30 cellular contexts compared by ENCODE assay signal in the genomic region with DNA sequence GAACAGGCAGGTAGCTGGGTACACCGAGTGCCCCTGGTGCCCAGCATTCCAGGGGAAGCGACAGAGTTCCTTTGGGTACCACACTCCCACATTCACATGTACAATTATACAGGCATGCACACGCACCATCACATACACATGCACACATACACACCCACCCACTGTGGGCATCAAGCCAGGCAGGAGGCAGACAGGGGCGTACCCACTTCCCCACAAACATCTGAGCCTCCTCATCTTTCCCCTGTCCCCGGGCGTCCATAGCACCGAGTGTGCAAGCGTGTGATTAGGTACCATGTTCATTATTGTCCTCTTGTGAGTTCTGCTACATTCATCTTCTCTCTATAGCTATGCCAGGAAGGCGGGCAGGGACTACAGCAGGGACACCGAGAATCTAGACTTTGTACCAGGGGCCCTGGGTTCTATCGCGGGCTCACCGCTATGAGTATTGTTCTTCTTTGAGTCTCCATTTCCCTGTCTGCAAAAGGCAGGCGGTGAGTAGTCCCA. TPM values are rescaled to one million over a fixed set of nuclear protein-coding genes. Genes with fewer than 3 reads are reported as not detected.
DNase-seq lines count a peak whose midpoint lies in the region; ATAC-seq, FAIRE-seq and TF ChIP-seq lines count a peak whose summit lies in the region.
"Had no signal": no experiment of that assay in that cellular context is flagged by ENCODE, and none has a peak within 500 bp of the region (broad histone marks: within the 10 kb centered on the region; RNA-seq: fewer than 3 reads in every experiment).

No MANE protein-coding gene starts in this region.

- no peak for TF ChIP-seq EP300 in H1 (IDR thresholded peaks at IDR 0.05; ENCODE audit: borderline replicate concordance in 1 of 2, low read depth in 2 of 2, low read length in 2 of 2)

- no peak overlapping the region for H3K4me2 ChIP-seq in H1 (ENCODE audit: insufficient read depth in 1 of 2, low read depth in 2 of 2, low read length in 2 of 2)
- H3K4me2 ChIP-seq: PC-9 had no signal

- no peak for DNase-seq in CD4-positive, CD25-positive, alpha-beta regulatory T cell
- DNase-seq in H7 (peak; percentile 14), H1 (ENCODE audit: low read depth in 1 of 2, low spot score in 2 of 2) (no peak), islet precursor cell (no peak)
- no peak for DNase-seq in naive thymus-derived CD8-positive, alpha-beta T cell
- DNase-seq in stimulated activated CD4-positive, alpha-beta T cell treated with anti-CD3 and anti-CD28 coated beads, Interleukin-4, amount 100 ng/mL, for 1 hour = no peak
- DNase-seq: activated CD4-positive, alpha-beta T cell treated with anti-CD3 and anti-CD28 coated beads, Interleukin-2, amount 10 ng/mL, durations not matched to agents 24 days and 14 days; activated naive CD8-positive, alpha-beta T cell treated with anti-CD3 and anti-CD28 coated beads for 36 hours; DMS 273 treated with DMSO at 0.1 percent for 48 hours; effector CD8-positive, alpha-beta T cell; H9; MV-4-11; NCI-H1694; NCI-H226; PC-9; stimulated activated CD4-positive, alpha-beta T cell treated with anti-CD3 and anti-CD28 coated beads, Interleukin-2, amount 100 ng/mL, for 24 hours; stimulated activated naive CD4-positive, alpha-beta T cell treated with Interleukin-2 at 50 U/mL for 16 hours; T-helper 1 cell had no signal

- no peak overlapping the region for H3K23ac ChIP-seq in H1 (ENCODE audit: insufficient read length)

- H3K4ac ChIP-seq in H1 (replicated peaks; ENCODE audit: insufficient read length, low read depth, low read length) = no peak overlapping the region

- no peak overlapping the region for H4K91ac ChIP-seq in H1 (replicated peaks; ENCODE audit: insufficient read length, low read length)

- H2BK5ac ChIP-seq in H1 (ENCODE audit: low read depth, low read length) = no peak overlapping the region; the same call in 1 of the 2 replicates

- H2BK120ac ChIP-seq in H1 (replicated peaks; ENCODE audit: low read depth, low read length) = no peak overlapping the region

- no peaks in the 10 kb centered on the region for H4K20me1 ChIP-seq in H1 (replicated peaks in 1 of 2; ENCODE audit: control insufficient read depth in 1 of 2, insufficient read depth in 2 of 2, low read length in 2 of 2)

- POLR2A ChIA-PET in H1 (lab: Charles Lee; ENCODE audit: partially characterized antibody) = no interaction called here
- POLR2A ChIA-PET in naive thymus-derived CD8-positive, alpha-beta T cell (lab: Charles Lee) = interaction anchor here (0.7 kb wide), 1 partner anchor 53 kb away, joined by 5 read pairs; no protein-coding TSS in a partner anchor

- no peak overlapping the region for H3K56ac ChIP-seq in H1 (replicated peaks; ENCODE audit: insufficient read length, low read depth, low read length)

- H3K79me1 ChIP-seq in H1 (ENCODE audit: low read depth, low read length) = no peaks in the 10 kb centered on the region

- H2AK5ac ChIP-seq in H1 (ENCODE audit: low read depth, low read length) = 0 out of 2 replicates have a peak overlapping the region, but pooled peaks have one; percentile 40

- CTCF ChIA-PET in H1 (lab: Charles Lee; ENCODE audit: partially characterized antibody) = interaction anchor here (0.6 to 2.4 kb wide), 9 partner anchors 10 to 98 kb away, joined by 3 to 8 read pairs (median 3); no protein-coding TSS in a partner anchor

- H3K23me2 ChIP-seq in H1 (ENCODE audit: low read depth, low read length) = peaks cover 10% of the 10 kb centered on the region; the same call in 1 of the 2 replicates

- H3K27ac ChIP-seq in CD4-positive, CD25-positive, alpha-beta regulatory T cell (ENCODE audit: insufficient read depth, low read length, poor library complexity, severe bottlenecking) = no peak overlapping the region
- H3K27ac ChIP-seq in H1 (ENCODE audit: low read depth, low read length) = no peak overlapping the region
- H3K27ac ChIP-seq: PC-9, SJSA1, skin epidermis, thoracic aorta, VCaP had no signal

- H3K27ac Mint-ChIP-seq in CD4-positive, CD25-positive, alpha-beta regulatory T cell = peak overlapping the region in 1 of 3 donors; percentile 15
- H3K27ac Mint-ChIP-seq in naive thymus-derived CD8-positive, alpha-beta T cell = no peak overlapping the region
- H3K27ac Mint-ChIP-seq: activated CD4-positive, alpha-beta T cell treated with anti-CD3 and anti-CD28 coated beads, Interleukin-2, amount 10 ng/mL, durations not matched to agents 24 days and 14 days; activated naive CD8-positive, alpha-beta T cell treated with anti-CD3 and anti-CD28 coated beads for 36 hours; H9 had no signal

- H3K4me3 Mint-ChIP-seq in CD4-positive, CD25-positive, alpha-beta regulatory T cell = peak overlapping the region; percentile 2 to 56 (median 46)
- peak overlapping the region in 6 of 10 donors; percentile 9 to 65 (median 37) for H3K4me3 Mint-ChIP-seq in naive thymus-derived CD8-positive, alpha-beta T cell
- H3K4me3 Mint-ChIP-seq: activated CD4-positive, alpha-beta T cell treated with anti-CD3 and anti-CD28 coated beads, Interleukin-2, amount 10 ng/mL, durations not matched to agents 24 days and 14 days; activated naive CD8-positive, alpha-beta T cell treated with anti-CD3 and anti-CD28 coated beads for 36 hours had no signal

- H3K18ac ChIP-seq in H1 (ENCODE audit: extremely low read depth, low read length) = no peak overlapping the region

- no peak overlapping the region for H2BK12ac ChIP-seq in H1 (ENCODE audit: low read depth, low read length)

- peaks cover 15% of the 10 kb centered on the region for H3K27me3 ChIP-seq in CD4-positive, CD25-positive, alpha-beta regulatory T cell (ENCODE audit: control insufficient read depth, insufficient read depth, low read length)
- H3K27me3 ChIP-seq in H7 (ENCODE audit: control insufficient read depth, insufficient read depth, low read length) = peaks cover 20% of the 10 kb centered on the region
- peaks cover 7 to 25% (median 16%) of the 10 kb centered on the region in 4 experiments; a peak in 6 of 7 replicates for H3K27me3 ChIP-seq in H1 (replicated peaks in 1 of 4; ENCODE audit: control insufficient read depth in 3 of 4, extremely low read depth in 1 of 4, insufficient read depth in 3 of 4, low read length in 3 of 4)
- H3K27me3 ChIP-seq: SJSA1 had no signal

- H4K5ac ChIP-seq in H1 (ENCODE audit: insufficient read length, low read depth, low read length) = no peak overlapping the region

- no peak overlapping the region for H3K4me3 ChIP-seq in CD4-positive, CD25-positive, alpha-beta regulatory T cell (ENCODE audit: low read depth, low read length)
- H3K4me3 ChIP-seq in H7 (ENCODE audit: insufficient read depth, low read depth, low read length) (no peak overlapping the region), H1 (ENCODE audit: extremely low read depth in 1 of 4, insufficient read depth in 2 of 4, low read depth in 3 of 4, low read length in 4 of 4) (no peak overlapping the region)
- H3K4me3 ChIP-seq: PC-9, SJSA1, skin epidermis, thoracic aorta had no signal

- H3K9ac ChIP-seq in H1 (replicated peaks in 1 of 4; ENCODE audit: extremely low read depth in 1 of 4, low read depth in 3 of 4, low read length in 3 of 4) = no peak overlapping the region

- H3K79me2 ChIP-seq in H1 (ENCODE audit: control insufficient read depth in 1 of 2, insufficient read depth in 2 of 2, low read length in 2 of 2) = no peaks in the 10 kb centered on the region

- no peak overlapping the region for H3K14ac ChIP-seq in H1 (ENCODE audit: insufficient read length)

- peaks cover 74% of the 10 kb centered on the region for H3K27me3 Mint-ChIP-seq in CD4-positive, CD25-positive, alpha-beta regulatory T cell
- peaks cover 17 to 41% (median 29%) of the 10 kb centered on the region in 5 donors for H3K27me3 Mint-ChIP-seq in naive thymus-derived CD8-positive, alpha-beta T cell

- H2BK15ac ChIP-seq in H1 (ENCODE audit: low read length) = 0 out of 2 replicates have a peak overlapping the region, but pooled peaks have one; percentile 29

- H2AFZ ChIP-seq in H1 (ENCODE audit: low read length) = no peak overlapping the region
- H2AFZ ChIP-seq: PC-9 had no signal

- no peak for TF ChIP-seq CTCF in H1 (IDR thresholded peaks at IDR 0.05; ENCODE audit: control extremely low read depth in 1 of 3, insufficient read depth in 1 of 3, low read depth in 1 of 3, low read length in 3 of 3)

- H3K36me3 ChIP-seq in CD4-positive, CD25-positive, alpha-beta regulatory T cell (ENCODE audit: control insufficient read depth, insufficient read depth, low read length) = no peaks in the 10 kb centered on the region
- no peaks in the 10 kb centered on the region for H3K36me3 ChIP-seq in H7 (replicated peaks; ENCODE audit: control insufficient read depth, insufficient read depth, low read length)
- H3K36me3 ChIP-seq in H1 (ENCODE audit: control insufficient read depth in 2 of 4, insufficient read depth in 4 of 4, low read length in 3 of 4) = no peaks in the 10 kb centered on the region
- H3K36me3 ChIP-seq: thoracic aorta had no signal

- WGBS in H1 (ENCODE audit: extremely low coverage in 1 of 2, insufficient coverage in 1 of 2, insufficient read length in 1 of 2, insufficient replicate concordance in 2 of 2, low coverage in 1 of 2, low lambda C conversion rate in 2 of 2, missing lambda C conversion rate in 1 of 2), 2 experiments = 91% methylated on average over 14 of the region's 14 CpGs; no CpG with 5 or more reads in 1 of the 2 experiments

- no peak for TF ChIP-seq POLR2A in H1 (IDR thresholded peaks at IDR 0.05; ENCODE audit: control extremely low read depth in 1 of 2, low read depth in 2 of 2, low read length in 2 of 2)

- H3K4me1 ChIP-seq in CD4-positive, CD25-positive, alpha-beta regulatory T cell (ENCODE audit: control insufficient read depth, insufficient read depth, low read length, poor library complexity, severe bottlenecking) = peaks cover 8% of the 10 kb centered on the region
- peaks cover 0 to 7% (median 4%) of the 10 kb centered on the region in 4 experiments; a peak in 3 of 7 replicates for H3K4me1 ChIP-seq in H1 (replicated peaks in 1 of 4; ENCODE audit: control insufficient read depth in 3 of 4, insufficient read depth in 4 of 4, low read length in 3 of 4)

- no peak overlapping the region; the same call in 1 of the 2 replicates for H4K8ac ChIP-seq in H1 (ENCODE audit: extremely low read depth, insufficient read depth, low read length)

- H2BK20ac ChIP-seq in H1 (ENCODE audit: low read length) = no peak overlapping the region

- no peak for TF ChIP-seq RAD21 in H1 (IDR thresholded peaks at IDR 0.05 in 1 of 2, conservative IDR thresholded peaks at IDR 0.05 in 1 of 2; ENCODE audit: low read depth in 2 of 2, low read length in 2 of 2)

- H3K36me3 Mint-ChIP-seq in CD4-positive, CD25-positive, alpha-beta regulatory T cell = no peaks in the 10 kb centered on the region
- H3K36me3 Mint-ChIP-seq in naive thymus-derived CD8-positive, alpha-beta T cell = no peaks in the 10 kb centered on the region
- H3K36me3 Mint-ChIP-seq: activated naive CD8-positive, alpha-beta T cell treated with anti-CD3 and anti-CD28 coated beads for 36 hours had no signal

- ATAC-seq in CD4-positive, CD25-positive, alpha-beta regulatory T cell (ENCODE audit: low read depth in 2 of 2) = no peak
- no peak for ATAC-seq in naive thymus-derived CD8-positive, alpha-beta T cell
- ATAC-seq in HG03039 (IDR thresholded peaks at IDR 0.05; ENCODE audit: unreplicated experiment) = no peak
- no peak for ATAC-seq in HG02981 (IDR thresholded peaks at IDR 0.05; ENCODE audit: unreplicated experiment)
- ATAC-seq: esophagus mucosa had no signal

- no peak for FAIRE-seq in H1 (lab: Jason Lieb, UNC)
- FAIRE-seq: frontal cortex, keratinocyte had no signal

- peaks cover 0 to 10% (median 6%) of the 10 kb centered on the region in 4 donors for H3K4me1 Mint-ChIP-seq in CD4-positive, CD25-positive, alpha-beta regulatory T cell
- peaks cover 6 to 13% (median 6%) of the 10 kb centered on the region in 4 donors for H3K4me1 Mint-ChIP-seq in naive thymus-derived CD8-positive, alpha-beta T cell

- H3K9me3 Mint-ChIP-seq in CD4-positive, CD25-positive, alpha-beta regulatory T cell = no peaks in the 10 kb centered on the region
- no peaks in the 10 kb centered on the region for H3K9me3 Mint-ChIP-seq in naive thymus-derived CD8-positive, alpha-beta T cell
- H3K9me3 Mint-ChIP-seq: activated CD4-positive, alpha-beta T cell treated with anti-CD3 and anti-CD28 coated beads, Interleukin-2, amount 10 ng/mL, durations not matched to agents 24 days and 14 days; activated naive CD8-positive, alpha-beta T cell treated with anti-CD3 and anti-CD28 coated beads for 36 hours had no signal

- no peaks in the 10 kb centered on the region for H3K9me3 ChIP-seq in CD4-positive, CD25-positive, alpha-beta regulatory T cell (ENCODE audit: control insufficient read depth in 2 of 2, low read length in 2 of 2)
- no peaks in the 10 kb centered on the region for H3K9me3 ChIP-seq in H1 (ENCODE audit: insufficient read depth in 2 of 2, low read depth in 1 of 2, low read length in 1 of 2)
- H3K9me3 ChIP-seq: thoracic aorta had no signal

RNA-seq across cellular contexts. Expression of a gene that starts 2.1 kb away (rescaled TPM):
- total RNA-seq in CD4-positive, CD25-positive, alpha-beta regulatory T cell = not detected
- not detected for polyA plus RNA-seq in CD4-positive, CD25-positive, alpha-beta regulatory T cell
- 16.5 and 18.4 TPM in 2 replicates for total RNA-seq in H7 (2014; rRNA removed; shearing (Covaris generic))
- total RNA-seq in H1 (2021; fragmentation: NEBNext Ultra II Directional; extraction: Animal tissue kit (Norgen Biotek cat#: 25700)) = 14.4 and 14.6 TPM in 2 replicates
- 13.5 and 17.4 TPM in 2 replicates for polyA plus RNA-seq in H1 (2011; rRNA removed)
- polyA plus RNA-seq in H1 (2011; cell fraction: cytosol; rRNA removed) = 11.2 TPM
- 23.7 TPM for polyA plus RNA-seq in H1 (2011; cell fraction: nucleus; rRNA removed)
- 7.9 to 13.1 TPM (median 11.6 TPM) in 4 replicates for polyA plus RNA-seq in H1 (2012, experiment 1 of 2)
- polyA plus RNA-seq in H1 (2012, experiment 2 of 2) = 11.4 TPM
- polyA plus RNA-seq in H1 (2013, experiment 1 of 2) = 9.2 TPM
- polyA plus RNA-seq in H1 (2013, experiment 2 of 2) = 9.2 TPM
- polyA minus RNA-seq in H1 (2011; rRNA and poly(A)+ RNA removed) = 6.8 and 7.5 TPM in 2 replicates
- polyA minus RNA-seq in H1 (2011; cell fraction: cytosol; rRNA and poly(A)+ RNA removed) = 11.4 TPM
- 5.0 TPM for polyA minus RNA-seq in H1 (2011; cell fraction: nucleus; rRNA and poly(A)+ RNA removed)
- 1 to 10 TPM; 1.2 to 1.4 TPM for total RNA-seq in naive thymus-derived CD8-positive, alpha-beta T cell
- polyA plus RNA-seq in naive thymus-derived CD8-positive, alpha-beta T cell = under 1 TPM in 1 of 3 donors, not detected in 2; 0.22 TPM
- total RNA-seq: activated CD4-positive, alpha-beta T cell treated with anti-CD3 and anti-CD28 coated beads, Interleukin-2, amount 10 ng/mL, durations not matched to agents 24 days and 14 days had no signal
- polyA plus RNA-seq: CD14-positive monocyte had no signal

RNA-seq across cellular contexts. Expression of a gene that starts 35.1 kb away (rescaled TPM):
- 148 TPM for total RNA-seq in CD4-positive, CD25-positive, alpha-beta regulatory T cell
- polyA plus RNA-seq in CD4-positive, CD25-positive, alpha-beta regulatory T cell = 100 to 1,000 TPM; 323 to 340 (median 327) TPM
- total RNA-seq in H7 (2014; rRNA removed; shearing (Covaris generic)) = 1.3 and 5.1 TPM in 2 replicates
- 1.7 and 1.8 TPM in 2 replicates for total RNA-seq in H1 (2021; fragmentation: NEBNext Ultra II Directional; extraction: Animal tissue kit (Norgen Biotek cat#: 25700))
- polyA plus RNA-seq in H1 (2011; rRNA removed) = 5.5 and 8.0 TPM in 2 replicates
- polyA plus RNA-seq in H1 (2011; cell fraction: cytosol; rRNA removed) = 5.4 TPM
- polyA plus RNA-seq in H1 (2011; cell fraction: nucleus; rRNA removed) = 11.5 TPM
- 1.7 to 3.1 TPM (median 2.6 TPM) in 4 replicates for polyA plus RNA-seq in H1 (2012, experiment 1 of 2)
- 1.5 TPM for polyA plus RNA-seq in H1 (2012, experiment 2 of 2)
- 2.4 TPM for polyA plus RNA-seq in H1 (2013, experiment 1 of 2)
- 2.8 TPM for polyA plus RNA-seq in H1 (2013, experiment 2 of 2)
- 1.3 and 1.6 TPM in 2 replicates for polyA minus RNA-seq in H1 (2011; rRNA and poly(A)+ RNA removed)
- 6.8 TPM for polyA minus RNA-seq in H1 (2011; cell fraction: cytosol; rRNA and poly(A)+ RNA removed)
- polyA minus RNA-seq in H1 (2011; cell fraction: nucleus; rRNA and poly(A)+ RNA removed) = 4.9 TPM
- 100 to 1,000 TPM; 233 to 235 TPM for total RNA-seq in naive thymus-derived CD8-positive, alpha-beta T cell
- polyA plus RNA-seq in naive thymus-derived CD8-positive, alpha-beta T cell = 100 to 1,000 TPM; 290 to 401 (median 329) TPM
- total RNA-seq: SJSA1 had no signal

RNA-seq across cellular contexts. Expression of a gene that starts 39.0 kb away (rescaled TPM):
- not detected for total RNA-seq in CD4-positive, CD25-positive, alpha-beta regulatory T cell
- polyA plus RNA-seq in CD4-positive, CD25-positive, alpha-beta regulatory T cell = not detected
- 13.3 and 22.5 TPM in 2 replicates for total RNA-seq in H7 (2014; rRNA removed; shearing (Covaris generic))
- 10.1 and 11.2 TPM in 2 replicates for total RNA-seq in H1 (2021; fragmentation: NEBNext Ultra II Directional; extraction: Animal tissue kit (Norgen Biotek cat#: 25700))
- 8.3 and 15.4 TPM in 2 replicates for polyA plus RNA-seq in H1 (2011; rRNA removed)
- 5.3 TPM for polyA plus RNA-seq in H1 (2011; cell fraction: cytosol; rRNA removed)
- 7.8 TPM for polyA plus RNA-seq in H1 (2011; cell fraction: nucleus; rRNA removed)
- 5.5 to 11.6 TPM (median 10.8 TPM) in 4 replicates for polyA plus RNA-seq in H1 (2012, experiment 1 of 2)
- 8.9 TPM for polyA plus RNA-seq in H1 (2012, experiment 2 of 2)
- 11.0 TPM for polyA plus RNA-seq in H1 (2013, experiment 1 of 2)
- 10.5 TPM for polyA plus RNA-seq in H1 (2013, experiment 2 of 2)
- 2.1 and 2.2 TPM in 2 replicates for polyA minus RNA-seq in H1 (2011; rRNA and poly(A)+ RNA removed)
- polyA minus RNA-seq in H1 (2011; cell fraction: cytosol; rRNA and poly(A)+ RNA removed) = 4.3 TPM
- 5.1 TPM for polyA minus RNA-seq in H1 (2011; cell fraction: nucleus; rRNA and poly(A)+ RNA removed)
- not detected for total RNA-seq in naive thymus-derived CD8-positive, alpha-beta T cell
- not detected for polyA plus RNA-seq in naive thymus-derived CD8-positive, alpha-beta T cell

RNA-seq across cellular contexts. Expression of a gene that starts 58.6 kb away (rescaled TPM):
- total RNA-seq in CD4-positive, CD25-positive, alpha-beta regulatory T cell = not detected
- under 1 TPM in 2 of 4 donors, not detected in 2; 0.41 to 0.49 TPM for polyA plus RNA-seq in CD4-positive, CD25-positive, alpha-beta regulatory T cell
- not detected in 2 replicates for total RNA-seq in H7 (2014; rRNA removed; shearing (Covaris generic))
- not detected in 2 replicates for total RNA-seq in H1 (2021; fragmentation: NEBNext Ultra II Directional; extraction: Animal tissue kit (Norgen Biotek cat#: 25700))
- polyA plus RNA-seq in H1 (2011; rRNA removed) = not detected in 2 replicates
- not detected for polyA plus RNA-seq in H1 (2011; cell fraction: cytosol; rRNA removed)
- not detected for polyA plus RNA-seq in H1 (2011; cell fraction: nucleus; rRNA removed)
- not detected in 4 replicates for polyA plus RNA-seq in H1 (2012, experiment 1 of 2)
- not detected for polyA plus RNA-seq in H1 (2012, experiment 2 of 2)
- polyA plus RNA-seq in H1 (2013, experiment 1 of 2) = not detected
- not detected for polyA plus RNA-seq in H1 (2013, experiment 2 of 2)
- polyA minus RNA-seq in H1 (2011; rRNA and poly(A)+ RNA removed) = not detected in 2 replicates
- polyA minus RNA-seq in H1 (2011; cell fraction: cytosol; rRNA and poly(A)+ RNA removed) = not detected
- not detected for polyA minus RNA-seq in H1 (2011; cell fraction: nucleus; rRNA and poly(A)+ RNA removed)
- total RNA-seq in naive thymus-derived CD8-positive, alpha-beta T cell = not detected
- polyA plus RNA-seq in naive thymus-derived CD8-positive, alpha-beta T cell = not detected
- total RNA-seq: activated CD4-positive, alpha-beta T cell treated with anti-CD3 and anti-CD28 coated beads, Interleukin-2, amount 10 ng/mL, durations not matched to agents 24 days and 14 days; activated naive CD8-positive, alpha-beta T cell treated with anti-CD3 and anti-CD28 coated beads for 36 hours; chondrocyte; esophagus mucosa; frontal cortex; H9; PC-9; pulmonary artery endothelial cell; SJSA1; thoracic aorta had no signal
- polyA plus RNA-seq: keratinocyte had no signal

Comparison
In these comparisons a context has a peak if more than half of its experiments do, and no peak if none do; other contexts are left out.
1. RNA of a gene that starts 35.1 kb away (total RNA-seq): 233 to 235 TPM in naive thymus-derived CD8-positive, alpha-beta T cell and 148 TPM in CD4-positive, CD25-positive, alpha-beta regulatory T cell (single experiment); 1.7 to 1.8 TPM in H1 and 1.3 to 5.1 TPM in H7; every median in the first group is over 10 times any median in the second.
2. RNA of a gene that starts 39.0 kb away (total RNA-seq): 13.3 to 22.5 TPM in H7 and 10.1 to 11.2 TPM in H1; not detected in CD4-positive, CD25-positive, alpha-beta regulatory T cell (single experiment) and not detected in naive thymus-derived CD8-positive, alpha-beta T cell; every median in the first group is over 10 times any median in the second.